In genomic region chr1:48061162-48062136, GRCh38 we compare ENCODE assay signal across 8 cellular contexts.
A peak's percentile ranks its signal among the peaks of the same experiment; 100 is the strongest.
DNase-seq lines count a peak whose midpoint lies in the region; ATAC-seq and TF ChIP-seq lines count a peak whose summit lies in the region.

No MANE protein-coding gene starts in this region.

- no peak overlapping the region for H3K4me3 ChIP-seq in GM12875 (ENCODE audit: low read depth, low read length)
- H3K4me3 ChIP-seq in heart right ventricle: no peak overlapping the region

- ATAC-seq in HG02938 (IDR thresholded peaks at IDR 0.05; ENCODE audit: unreplicated experiment): peak; percentile 78
- peak in 6 of 8 donors; percentile 55 to 84 (median 68) for ATAC-seq in heart right ventricle

- no peak overlapping the region for H3K27ac ChIP-seq in heart right ventricle

- CTCF ChIA-PET in activated CD4-positive, alpha-beta memory T cell treated with anti-CD3 and anti-CD28 coated beads, Interleukin-2, amount 10 ng/mL, durations not matched to agents 7 days and 5 days (lab: Charles Lee): interaction anchor here (1.5 to 6.1 kb wide), 2 partner anchors 26 to 63 kb away, joined by 3 to 33 read pairs; partner anchors contain the start of gene TRABD2B

- 52 to 55% methylated on average over 3 of the region's 3 CpGs for WGBS in heart right ventricle, 2 donors

- no peaks in the 10 kb centered on the region for H3K9me3 ChIP-seq in heart right ventricle

- DNase-seq in AG08395 (ENCODE audit: low spot score): peak; percentile 73
- DNase-seq in NCI-H2107 treated with DMSO at 0.1 percent for 48 hours (lab: John Stamatoyannopoulos, UW; ENCODE audit: unreplicated experiment): peak; percentile 53
- peak; percentile 20 for DNase-seq in activated CD4-positive, alpha-beta memory T cell treated with anti-CD3 and anti-CD28 coated beads, Interleukin-2, amount 10 ng/mL, durations not matched to agents 7 days and 5 days
- peak in 1 of 2 donors; percentile 74 for DNase-seq in heart right ventricle
- DNase-seq in retina: peak; percentile 65
- no peak for DNase-seq in GDM1 (lab: John Stamatoyannopoulos, UW)

- no peak overlapping the region for H3K27ac Mint-ChIP-seq in activated CD4-positive, alpha-beta memory T cell treated with anti-CD3 and anti-CD28 coated beads, Interleukin-2, amount 10 ng/mL, durations not matched to agents 7 days and 5 days

- peak; percentile 40; the same call in 1 of the 2 replicates for TF ChIP-seq CTCF in GM12875 (IDR thresholded peaks at IDR 0.05; ENCODE audit: borderline replicate concordance, insufficient read depth, low read depth, low read length)
- TF ChIP-seq CTCF in heart right ventricle (IDR thresholded peaks at IDR 0.05): peak; percentile 51 to 82 (median 76)

- no peak overlapping the region for H3K4me3 Mint-ChIP-seq in activated CD4-positive, alpha-beta memory T cell treated with anti-CD3 and anti-CD28 coated beads, Interleukin-2, amount 10 ng/mL, durations not matched to agents 7 days and 5 days

- H3K9me3 Mint-ChIP-seq in activated CD4-positive, alpha-beta memory T cell treated with anti-CD3 and anti-CD28 coated beads, Interleukin-2, amount 10 ng/mL, durations not matched to agents 7 days and 5 days: no peaks in the 10 kb centered on the region

- H3K27me3 Mint-ChIP-seq in activated CD4-positive, alpha-beta memory T cell treated with anti-CD3 and anti-CD28 coated beads, Interleukin-2, amount 10 ng/mL, durations not matched to agents 7 days and 5 days: peaks cover 3% of the 10 kb centered on the region

- no peaks in the 10 kb centered on the region for H3K36me3 ChIP-seq in heart right ventricle

- H3K4me1 Mint-ChIP-seq in activated CD4-positive, alpha-beta memory T cell treated with anti-CD3 and anti-CD28 coated beads, Interleukin-2, amount 10 ng/mL, durations not matched to agents 7 days and 5 days: no peaks in the 10 kb centered on the region

- POLR2A ChIA-PET in activated CD4-positive, alpha-beta memory T cell treated with anti-CD3 and anti-CD28 coated beads, Interleukin-2, amount 10 ng/mL, durations not matched to agents 7 days and 5 days (lab: Charles Lee): no interaction called here

- H3K36me3 Mint-ChIP-seq in activated CD4-positive, alpha-beta memory T cell treated with anti-CD3 and anti-CD28 coated beads, Interleukin-2, amount 10 ng/mL, durations not matched to agents 7 days and 5 days (ENCODE audit: low read depth): no peaks in the 10 kb centered on the region

- intact Hi-C loops in heart right ventricle (cut with DNase I): loop anchor here (1.0 to 5.0 kb wide), 7 partner anchors 63 to 324 kb away; partner anchors contain the start of gene TRABD2B (in 4 of the 10)

- H3K27me3 ChIP-seq in heart right ventricle: peaks cover 0 to 45% (median 6%) of the 10 kb centered on the region in 7 donors

- peaks cover 0 to 8% (median 0%) of the 10 kb centered on the region in 9 donors for H3K4me1 ChIP-seq in heart right ventricle
